Comparison of ENCODE assay signal across 8 cellular contexts in the genomic region with DNA sequence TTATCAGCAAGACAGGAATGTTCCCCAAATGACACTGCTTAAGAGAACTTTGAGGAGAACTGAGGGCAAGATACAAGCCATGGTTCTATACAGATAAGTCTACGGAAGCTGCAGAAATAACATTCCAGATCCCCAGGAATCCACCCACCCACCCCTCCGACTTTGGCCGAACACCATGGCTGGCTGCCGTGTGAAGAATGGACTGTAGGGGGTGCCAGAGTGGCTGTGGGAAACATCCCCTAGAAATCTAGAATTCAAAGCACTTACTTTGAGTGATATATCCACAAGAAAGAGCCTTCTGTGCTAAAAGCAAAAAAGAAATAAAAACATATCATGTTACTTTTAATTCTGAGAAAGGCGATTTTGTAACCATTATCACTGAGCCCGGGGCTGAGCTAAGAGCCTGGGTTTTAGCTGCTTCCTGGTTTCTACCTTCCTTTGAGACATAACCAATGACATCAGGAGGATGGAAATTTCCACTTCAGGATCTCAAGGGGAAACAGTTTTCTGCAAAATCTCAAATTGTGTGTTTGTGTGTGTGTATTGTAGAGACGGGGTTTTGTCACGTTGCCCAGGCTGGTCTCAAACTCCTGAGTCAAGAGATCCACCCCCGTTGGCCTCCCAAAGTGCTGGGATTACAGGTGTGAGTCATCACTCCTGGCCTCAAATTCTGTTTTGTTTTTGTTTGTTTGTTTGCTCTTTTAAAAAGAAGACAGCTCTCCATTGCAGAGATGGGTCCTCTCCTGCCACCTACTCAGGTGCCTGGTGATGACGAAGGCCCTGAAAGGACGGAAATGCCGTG. TPM values are rescaled to one million over a fixed set of nuclear protein-coding genes. Genes with fewer than 3 reads are reported as not detected.
DNase-seq lines count a peak whose midpoint lies in the region; TF ChIP-seq lines count a peak whose summit lies in the region.

No MANE protein-coding gene starts in this region.

- H3K27me3 ChIP-seq in HL-60 (ENCODE audit: insufficient read depth, poor library complexity, severe bottlenecking) (peaks cover 9% of the 10 kb centered on the region), right atrium auricular region (no peaks in the 10 kb centered on the region), stomach (peaks cover 0 to 10% (median 0%) of the 10 kb centered on the region in 3 donors)

- H3K27ac ChIP-seq in HL-60 (replicated peaks) (no peak overlapping the region), right atrium auricular region (no peak overlapping the region), stomach (no peak overlapping the region)

- WGBS in stomach, 5 donors: 44 to 48% (median 47%) methylated on average over 12 of the region's 12 CpGs

- H3K36me3 Mint-ChIP-seq in activated CD4-positive, alpha-beta memory T cell treated with anti-CD3 and anti-CD28 coated beads, Interleukin-2, amount 10 ng/mL, durations not matched to agents 7 days and 5 days (ENCODE audit: low read depth): no peaks in the 10 kb centered on the region

- H3K27me3 Mint-ChIP-seq in activated CD4-positive, alpha-beta memory T cell treated with anti-CD3 and anti-CD28 coated beads, Interleukin-2, amount 10 ng/mL, durations not matched to agents 7 days and 5 days: peaks cover 54% of the 10 kb centered on the region

- no peak for TF ChIP-seq EP300 in stomach (IDR thresholded peaks at IDR 0.05)

- H3K4me3 Mint-ChIP-seq in activated CD4-positive, alpha-beta memory T cell treated with anti-CD3 and anti-CD28 coated beads, Interleukin-2, amount 10 ng/mL, durations not matched to agents 7 days and 5 days: no peak overlapping the region

- peaks cover 6% of the 10 kb centered on the region for H3K4me1 Mint-ChIP-seq in activated CD4-positive, alpha-beta memory T cell treated with anti-CD3 and anti-CD28 coated beads, Interleukin-2, amount 10 ng/mL, durations not matched to agents 7 days and 5 days

- H3K36me3 ChIP-seq in right atrium auricular region (no peaks in the 10 kb centered on the region), stomach (no peaks in the 10 kb centered on the region)

- H3K4me3 ChIP-seq in HL-60 (replicated peaks; ENCODE audit: insufficient read depth, low read length) (no peak overlapping the region), right atrium auricular region (no peak overlapping the region), stomach (no peak overlapping the region)

- peak; percentile 67 for DNase-seq in COLO829 (ENCODE audit: low spot score)
- DNase-seq in HL-60 (ENCODE audit: low read depth in 1 of 2, low spot score in 1 of 2): peak; percentile 5 to 35
- DNase-seq in activated CD4-positive, alpha-beta memory T cell treated with anti-CD3 and anti-CD28 coated beads, Interleukin-2, amount 10 ng/mL, durations not matched to agents 7 days and 5 days: peak; percentile 19
- peak; percentile 76 for DNase-seq in right atrium auricular region (ENCODE audit: low spot score)
- peak; percentile 42 for DNase-seq in stomach
- DNase-seq in NCI-H1417 treated with DMSO at 0.1 percent for 48 hours (lab: John Stamatoyannopoulos, UW): no peak
- no peak for DNase-seq in COR-L47 (lab: John Stamatoyannopoulos, UW)
- no peak for DNase-seq in activated effector memory CD4-positive, alpha-beta T cell treated with anti-CD3 and anti-CD28 coated beads, Interleukin-2, amount 50 U/mL, for 16 hours

- no peaks in the 10 kb centered on the region for H3K9me3 Mint-ChIP-seq in activated CD4-positive, alpha-beta memory T cell treated with anti-CD3 and anti-CD28 coated beads, Interleukin-2, amount 10 ng/mL, durations not matched to agents 7 days and 5 days

- no peak overlapping the region for H3K27ac Mint-ChIP-seq in activated CD4-positive, alpha-beta memory T cell treated with anti-CD3 and anti-CD28 coated beads, Interleukin-2, amount 10 ng/mL, durations not matched to agents 7 days and 5 days

- no peaks in the 10 kb centered on the region for H3K9me3 ChIP-seq in right atrium auricular region
- H3K9me3 ChIP-seq in stomach: no peaks in the 10 kb centered on the region

- H3K4me1 ChIP-seq in right atrium auricular region (peaks cover 0 to 11% of the 10 kb centered on the region in 2 donors), stomach (peaks cover 0 to 17% (median 3%) of the 10 kb centered on the region in 4 donors)

- intact Hi-C loops in stomach (cut with DNase I; ENCODE audit: low total_unique reads): no loop called here

- CTCF ChIA-PET in activated CD4-positive, alpha-beta memory T cell treated with anti-CD3 and anti-CD28 coated beads, Interleukin-2, amount 10 ng/mL, durations not matched to agents 7 days and 5 days (lab: Charles Lee): interaction anchor here (0.8 to 1.4 kb wide), 2 partner anchors 24 to 144 kb away, joined by 3 read pairs; no protein-coding TSS in a partner anchor

- POLR2A ChIA-PET in activated CD4-positive, alpha-beta memory T cell treated with anti-CD3 and anti-CD28 coated beads, Interleukin-2, amount 10 ng/mL, durations not matched to agents 7 days and 5 days (lab: Charles Lee): no interaction called here

- TF ChIP-seq CTCF in HL-60 (IDR thresholded peaks at IDR 0.05; ENCODE audit: insufficient read depth, low read length) (peak; percentile 83), right atrium auricular region (IDR thresholded peaks at IDR 0.05) (peak; percentile 75 to 88), stomach (IDR thresholded peaks at IDR 0.05) (peak in 4 of 7 experiments; percentile 22 to 74 (median 62))

- TF ChIP-seq POLR2A in stomach (IDR thresholded peaks at IDR 0.05): no peak

RNA-seq across cellular contexts. Expression of gene GGTA1, which starts 36.4 kb away (rescaled TPM):
- not detected for total RNA-seq in activated CD4-positive, alpha-beta memory T cell treated with anti-CD3 and anti-CD28 coated beads, Interleukin-2, amount 10 ng/mL, durations not matched to agents 7 days and 5 days
- 10 to 100 TPM; 11.6 to 15.2 TPM for total RNA-seq in right atrium auricular region
- total RNA-seq in stomach: 10 to 100 TPM in 1 of 5 donors, 1 to 10 TPM in 3, not detected in 1; 7.0 to 19.6 (median 7.1) TPM
- polyA plus RNA-seq in stomach: 10 to 100 TPM in 1 of 3 donors, 1 to 10 TPM in 2; 6.2 to 14.2 (median 8.1) TPM

Comparison
In these comparisons a context has a peak if more than half of its experiments do, and no peak if none do; other contexts are left out.
1. DNase-seq: peak in COLO829 (single experiment), HL-60 (2 of 2), activated CD4-positive, alpha-beta memory T cell treated with anti-CD3 and anti-CD28 coated beads, Interleukin-2, amount 10 ng/mL, durations not matched to agents 7 days and 5 days (single experiment), right atrium auricular region (single experiment) and stomach (single experiment); none in NCI-H1417 treated with DMSO at 0.1 percent for 48 hours (single experiment), COR-L47 (single experiment) and activated effector memory CD4-positive, alpha-beta T cell treated with anti-CD3 and anti-CD28 coated beads, Interleukin-2, amount 50 U/mL, for 16 hours (single experiment).
2. Peak in every context shown above with its lines, with median percentiles within 50 percentile points of each other: CTCF ChIP-seq.